ENCODE assay signal across 1 cellular context in the genomic region with DNA sequence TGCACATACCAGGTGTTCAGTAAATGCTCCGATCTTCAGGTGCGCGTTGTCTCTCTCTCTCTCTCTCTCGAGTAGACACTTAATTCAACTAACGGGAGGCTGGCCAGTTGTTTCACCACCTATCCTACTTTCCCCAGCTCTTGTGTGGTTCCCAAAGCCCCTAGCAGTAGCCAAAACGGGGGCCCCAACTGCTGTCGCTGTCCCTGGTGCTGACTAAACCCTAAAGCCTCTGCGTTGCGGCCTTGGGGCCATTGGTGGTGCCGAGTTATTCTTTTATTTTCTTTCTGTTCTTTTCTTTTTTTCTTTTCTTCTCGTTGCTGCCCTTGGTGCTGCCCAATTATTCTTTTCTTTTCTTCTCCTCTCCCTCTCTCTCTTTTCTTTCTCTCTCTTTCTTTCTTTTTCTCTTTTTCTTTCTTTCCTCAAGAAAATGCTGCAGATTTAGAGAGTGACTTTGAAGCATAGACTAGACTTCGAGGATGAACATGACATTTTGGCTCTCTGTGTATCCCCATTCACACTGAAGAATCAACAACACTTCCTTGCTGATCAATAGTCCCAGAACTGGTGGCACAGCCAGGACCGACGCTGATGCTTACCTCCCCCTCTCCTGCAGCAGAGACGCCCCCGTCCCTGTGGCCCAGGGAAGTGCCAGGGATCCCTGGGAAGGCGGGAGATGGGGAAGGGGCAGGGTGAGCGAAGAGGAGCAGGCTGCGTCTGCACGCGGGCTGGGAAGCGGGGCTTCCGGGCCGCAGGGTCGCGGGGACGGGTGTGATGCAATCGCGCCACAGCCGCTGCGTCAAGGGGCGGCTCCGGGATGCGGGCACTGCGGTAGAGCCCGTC.
TF ChIP-seq lines count a peak whose summit lies in the region.

A gene (plus strand): TSS at position 785 of the 840 bp plus-strand sequence. CDS start 200 bp downstream, outside the sequence.

TF ChIP-seq in K562, 482 proteins besides CTCF, POLR2A, EP300 and RAD21 (continued from another document):
- TF ChIP-seq, protein P1, sequence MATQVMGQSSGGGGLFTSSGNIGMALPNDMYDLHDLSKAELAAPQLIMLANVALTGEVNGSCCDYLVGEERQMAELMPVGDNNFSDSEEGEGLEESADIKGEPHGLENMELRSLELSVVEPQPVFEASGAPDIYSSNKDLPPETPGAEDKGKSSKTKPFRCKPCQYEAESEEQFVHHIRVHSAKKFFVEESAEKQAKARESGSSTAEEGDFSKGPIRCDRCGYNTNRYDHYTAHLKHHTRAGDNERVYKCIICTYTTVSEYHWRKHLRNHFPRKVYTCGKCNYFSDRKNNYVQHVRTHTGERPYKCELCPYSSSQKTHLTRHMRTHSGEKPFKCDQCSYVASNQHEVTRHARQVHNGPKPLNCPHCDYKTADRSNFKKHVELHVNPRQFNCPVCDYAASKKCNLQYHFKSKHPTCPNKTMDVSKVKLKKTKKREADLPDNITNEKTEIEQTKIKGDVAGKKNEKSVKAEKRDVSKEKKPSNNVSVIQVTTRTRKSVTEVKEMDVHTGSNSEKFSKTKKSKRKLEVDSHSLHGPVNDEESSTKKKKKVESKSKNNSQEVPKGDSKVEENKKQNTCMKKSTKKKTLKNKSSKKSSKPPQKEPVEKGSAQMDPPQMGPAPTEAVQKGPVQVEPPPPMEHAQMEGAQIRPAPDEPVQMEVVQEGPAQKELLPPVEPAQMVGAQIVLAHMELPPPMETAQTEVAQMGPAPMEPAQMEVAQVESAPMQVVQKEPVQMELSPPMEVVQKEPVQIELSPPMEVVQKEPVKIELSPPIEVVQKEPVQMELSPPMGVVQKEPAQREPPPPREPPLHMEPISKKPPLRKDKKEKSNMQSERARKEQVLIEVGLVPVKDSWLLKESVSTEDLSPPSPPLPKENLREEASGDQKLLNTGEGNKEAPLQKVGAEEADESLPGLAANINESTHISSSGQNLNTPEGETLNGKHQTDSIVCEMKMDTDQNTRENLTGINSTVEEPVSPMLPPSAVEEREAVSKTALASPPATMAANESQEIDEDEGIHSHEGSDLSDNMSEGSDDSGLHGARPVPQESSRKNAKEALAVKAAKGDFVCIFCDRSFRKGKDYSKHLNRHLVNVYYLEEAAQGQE (CRISPR knock-in tag; IDR thresholded peaks at IDR 0.05; ENCODE audit: low read depth): peak; percentile 92
- peak; percentile 60; the same call in 1 of the 2 replicates for TF ChIP-seq ZBTB7A (IDR thresholded peaks at IDR 0.05; ENCODE audit: borderline replicate concordance, control insufficient read depth, low read depth, low read length)
- TF ChIP-seq, protein P2, sequence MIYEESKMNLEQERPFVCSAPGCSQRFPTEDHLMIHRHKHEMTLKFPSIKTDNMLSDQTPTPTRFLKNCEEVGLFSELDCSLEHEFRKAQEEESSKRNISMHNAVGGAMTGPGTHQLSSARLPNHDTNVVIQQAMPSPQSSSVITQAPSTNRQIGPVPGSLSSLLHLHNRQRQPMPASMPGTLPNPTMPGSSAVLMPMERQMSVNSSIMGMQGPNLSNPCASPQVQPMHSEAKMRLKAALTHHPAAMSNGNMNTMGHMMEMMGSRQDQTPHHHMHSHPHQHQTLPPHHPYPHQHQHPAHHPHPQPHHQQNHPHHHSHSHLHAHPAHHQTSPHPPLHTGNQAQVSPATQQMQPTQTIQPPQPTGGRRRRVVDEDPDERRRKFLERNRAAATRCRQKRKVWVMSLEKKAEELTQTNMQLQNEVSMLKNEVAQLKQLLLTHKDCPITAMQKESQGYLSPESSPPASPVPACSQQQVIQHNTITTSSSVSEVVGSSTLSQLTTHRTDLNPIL (CRISPR knock-in tag; IDR thresholded peaks at IDR 0.05): no peak
- TF ChIP-seq, protein P3, sequence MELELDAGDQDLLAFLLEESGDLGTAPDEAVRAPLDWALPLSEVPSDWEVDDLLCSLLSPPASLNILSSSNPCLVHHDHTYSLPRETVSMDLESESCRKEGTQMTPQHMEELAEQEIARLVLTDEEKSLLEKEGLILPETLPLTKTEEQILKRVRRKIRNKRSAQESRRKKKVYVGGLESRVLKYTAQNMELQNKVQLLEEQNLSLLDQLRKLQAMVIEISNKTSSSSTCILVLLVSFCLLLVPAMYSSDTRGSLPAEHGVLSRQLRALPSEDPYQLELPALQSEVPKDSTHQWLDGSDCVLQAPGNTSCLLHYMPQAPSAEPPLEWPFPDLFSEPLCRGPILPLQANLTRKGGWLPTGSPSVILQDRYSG (tag; conservative IDR thresholded peaks at IDR 0.05; ENCODE audit: low read depth): 0 out of 2 replicates have a peak, but pooled peaks have one; percentile 37
- TF ChIP-seq, protein P4, sequence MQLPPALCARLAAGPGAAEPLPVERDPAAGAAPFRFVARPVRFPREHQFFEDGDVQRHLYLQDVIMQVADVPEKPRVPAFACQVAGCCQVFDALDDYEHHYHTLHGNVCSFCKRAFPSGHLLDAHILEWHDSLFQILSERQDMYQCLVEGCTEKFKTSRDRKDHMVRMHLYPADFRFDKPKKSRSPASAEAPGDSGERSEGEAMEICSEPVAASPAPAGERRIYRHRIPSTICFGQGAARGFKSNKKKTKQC (CRISPR knock-in tag; IDR thresholded peaks at IDR 0.05): peak; percentile 75; the same call in 1 of the 2 replicates
- 0 out of 2 replicates have a peak, but pooled peaks have one; percentile 28 for TF ChIP-seq NCOA1 (IDR thresholded peaks at IDR 0.05; ENCODE audit: low read depth)
- TF ChIP-seq NELFE (IDR thresholded peaks at IDR 0.05; ENCODE audit: insufficient read depth, insufficient read length): no peak
- TF ChIP-seq, protein P5, sequence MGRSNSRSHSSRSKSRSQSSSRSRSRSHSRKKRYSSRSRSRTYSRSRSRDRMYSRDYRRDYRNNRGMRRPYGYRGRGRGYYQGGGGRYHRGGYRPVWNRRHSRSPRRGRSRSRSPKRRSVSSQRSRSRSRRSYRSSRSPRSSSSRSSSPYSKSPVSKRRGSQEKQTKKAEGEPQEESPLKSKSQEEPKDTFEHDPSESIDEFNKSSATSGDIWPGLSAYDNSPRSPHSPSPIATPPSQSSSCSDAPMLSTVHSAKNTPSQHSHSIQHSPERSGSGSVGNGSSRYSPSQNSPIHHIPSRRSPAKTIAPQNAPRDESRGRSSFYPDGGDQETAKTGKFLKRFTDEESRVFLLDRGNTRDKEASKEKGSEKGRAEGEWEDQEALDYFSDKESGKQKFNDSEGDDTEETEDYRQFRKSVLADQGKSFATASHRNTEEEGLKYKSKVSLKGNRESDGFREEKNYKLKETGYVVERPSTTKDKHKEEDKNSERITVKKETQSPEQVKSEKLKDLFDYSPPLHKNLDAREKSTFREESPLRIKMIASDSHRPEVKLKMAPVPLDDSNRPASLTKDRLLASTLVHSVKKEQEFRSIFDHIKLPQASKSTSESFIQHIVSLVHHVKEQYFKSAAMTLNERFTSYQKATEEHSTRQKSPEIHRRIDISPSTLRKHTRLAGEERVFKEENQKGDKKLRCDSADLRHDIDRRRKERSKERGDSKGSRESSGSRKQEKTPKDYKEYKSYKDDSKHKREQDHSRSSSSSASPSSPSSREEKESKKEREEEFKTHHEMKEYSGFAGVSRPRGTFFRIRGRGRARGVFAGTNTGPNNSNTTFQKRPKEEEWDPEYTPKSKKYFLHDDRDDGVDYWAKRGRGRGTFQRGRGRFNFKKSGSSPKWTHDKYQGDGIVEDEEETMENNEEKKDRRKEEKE (IDR thresholded peaks at IDR 0.05; ENCODE audit: borderline replicate concordance in 1 of 2, control insufficient read depth in 1 of 2, low read depth in 2 of 2, low read length in 1 of 2): no peak
- peak; percentile 98 for TF ChIP-seq EHMT2 (IDR thresholded peaks at IDR 0.05)
- TF ChIP-seq, protein P6, sequence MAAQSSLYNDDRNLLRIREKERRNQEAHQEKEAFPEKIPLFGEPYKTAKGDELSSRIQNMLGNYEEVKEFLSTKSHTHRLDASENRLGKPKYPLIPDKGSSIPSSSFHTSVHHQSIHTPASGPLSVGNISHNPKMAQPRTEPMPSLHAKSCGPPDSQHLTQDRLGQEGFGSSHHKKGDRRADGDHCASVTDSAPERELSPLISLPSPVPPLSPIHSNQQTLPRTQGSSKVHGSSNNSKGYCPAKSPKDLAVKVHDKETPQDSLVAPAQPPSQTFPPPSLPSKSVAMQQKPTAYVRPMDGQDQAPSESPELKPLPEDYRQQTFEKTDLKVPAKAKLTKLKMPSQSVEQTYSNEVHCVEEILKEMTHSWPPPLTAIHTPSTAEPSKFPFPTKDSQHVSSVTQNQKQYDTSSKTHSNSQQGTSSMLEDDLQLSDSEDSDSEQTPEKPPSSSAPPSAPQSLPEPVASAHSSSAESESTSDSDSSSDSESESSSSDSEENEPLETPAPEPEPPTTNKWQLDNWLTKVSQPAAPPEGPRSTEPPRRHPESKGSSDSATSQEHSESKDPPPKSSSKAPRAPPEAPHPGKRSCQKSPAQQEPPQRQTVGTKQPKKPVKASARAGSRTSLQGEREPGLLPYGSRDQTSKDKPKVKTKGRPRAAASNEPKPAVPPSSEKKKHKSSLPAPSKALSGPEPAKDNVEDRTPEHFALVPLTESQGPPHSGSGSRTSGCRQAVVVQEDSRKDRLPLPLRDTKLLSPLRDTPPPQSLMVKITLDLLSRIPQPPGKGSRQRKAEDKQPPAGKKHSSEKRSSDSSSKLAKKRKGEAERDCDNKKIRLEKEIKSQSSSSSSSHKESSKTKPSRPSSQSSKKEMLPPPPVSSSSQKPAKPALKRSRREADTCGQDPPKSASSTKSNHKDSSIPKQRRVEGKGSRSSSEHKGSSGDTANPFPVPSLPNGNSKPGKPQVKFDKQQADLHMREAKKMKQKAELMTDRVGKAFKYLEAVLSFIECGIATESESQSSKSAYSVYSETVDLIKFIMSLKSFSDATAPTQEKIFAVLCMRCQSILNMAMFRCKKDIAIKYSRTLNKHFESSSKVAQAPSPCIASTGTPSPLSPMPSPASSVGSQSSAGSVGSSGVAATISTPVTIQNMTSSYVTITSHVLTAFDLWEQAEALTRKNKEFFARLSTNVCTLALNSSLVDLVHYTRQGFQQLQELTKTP (IDR thresholded peaks at IDR 0.05; ENCODE audit: low read depth in 1 of 2, partially characterized antibody in 2 of 2): peak in 1 of 2 experiments; percentile 71
- TF ChIP-seq, protein P7, sequence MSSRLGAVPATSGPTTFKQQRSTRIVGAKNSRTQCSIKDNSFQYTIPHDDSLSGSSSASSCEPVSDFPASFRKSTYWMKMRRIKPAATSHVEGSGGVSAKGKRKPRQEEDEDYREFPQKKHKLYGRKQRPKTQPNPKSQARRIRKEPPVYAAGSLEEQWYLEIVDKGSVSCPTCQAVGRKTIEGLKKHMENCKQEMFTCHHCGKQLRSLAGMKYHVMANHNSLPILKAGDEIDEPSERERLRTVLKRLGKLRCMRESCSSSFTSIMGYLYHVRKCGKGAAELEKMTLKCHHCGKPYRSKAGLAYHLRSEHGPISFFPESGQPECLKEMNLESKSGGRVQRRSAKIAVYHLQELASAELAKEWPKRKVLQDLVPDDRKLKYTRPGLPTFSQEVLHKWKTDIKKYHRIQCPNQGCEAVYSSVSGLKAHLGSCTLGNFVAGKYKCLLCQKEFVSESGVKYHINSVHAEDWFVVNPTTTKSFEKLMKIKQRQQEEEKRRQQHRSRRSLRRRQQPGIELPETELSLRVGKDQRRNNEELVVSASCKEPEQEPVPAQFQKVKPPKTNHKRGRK (tag; IDR thresholded peaks at IDR 0.05): peak; percentile 68
- TF ChIP-seq, protein P8, sequence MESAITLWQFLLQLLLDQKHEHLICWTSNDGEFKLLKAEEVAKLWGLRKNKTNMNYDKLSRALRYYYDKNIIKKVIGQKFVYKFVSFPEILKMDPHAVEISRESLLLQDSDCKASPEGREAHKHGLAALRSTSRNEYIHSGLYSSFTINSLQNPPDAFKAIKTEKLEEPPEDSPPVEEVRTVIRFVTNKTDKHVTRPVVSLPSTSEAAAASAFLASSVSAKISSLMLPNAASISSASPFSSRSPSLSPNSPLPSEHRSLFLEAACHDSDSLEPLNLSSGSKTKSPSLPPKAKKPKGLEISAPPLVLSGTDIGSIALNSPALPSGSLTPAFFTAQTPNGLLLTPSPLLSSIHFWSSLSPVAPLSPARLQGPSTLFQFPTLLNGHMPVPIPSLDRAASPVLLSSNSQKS (CRISPR knock-in tag; IDR thresholded peaks at IDR 0.05): no peak
